ENCODE assay signal across 32 cellular contexts in genomic region chr3:130878464-130878863, GRCh38. TPM values are rescaled to one million over a fixed set of nuclear protein-coding genes. Genes with fewer than 3 reads are reported as not detected.
DNase-seq lines count a peak whose midpoint lies in the region; ATAC-seq, FAIRE-seq and TF ChIP-seq lines count a peak whose summit lies in the region.
"Had no signal": no experiment of that assay in that cellular context is flagged by ENCODE, and none has a peak within 500 bp of the region (broad histone marks: within the 10 kb centered on the region; RNA-seq: fewer than 3 reads in every experiment).

No MANE protein-coding gene starts in this region.

- no peak for ATAC-seq in GM12878
- ATAC-seq: A549; CD8-positive, alpha-beta T cell had no signal

- FAIRE-seq in GM12878 (lab: Jason Lieb, UNC) = no peak
- FAIRE-seq: A204.1, A549, D721Med had no signal

- DNase-seq in OCI-M1 (lab: John Stamatoyannopoulos, UW) (peak; percentile 14), GM12878 (ENCODE audit: low read depth, low spot score) (no peak), putamen (ENCODE audit: low spot score) (no peak), hepatocyte (ENCODE audit: low spot score) (no peak), EL (no peak)
- DNase-seq: 8988T; ACHN; AML-193; BE2C; C1 segment of cervical spinal cord; Caco-2; Calu3; CD4-positive, alpha-beta memory T cell; CD4-positive, alpha-beta T cell; CD4-positive, CD25-positive, alpha-beta regulatory T cell; CD8-positive, alpha-beta memory T cell; CD8-positive, alpha-beta T cell; COR-L47; DMS 273 treated with DMSO at 0.1 percent for 48 hours; DMS153; DMS53; DMS79; DMS79 treated with DMSO at 0.1 percent for 48 hours; DND-41 had no signal

- no TSS peak for BruUV-seq in GM12878 (replicated peaks; lab: Mats Ljungman, UMichigan)

- in situ Hi-C loops in GM12878 (cut with MboI) = no loop called here

- SMC1A ChIA-PET in GM12878 (lab: Charles Lee; ENCODE audit: uncharacterized antibody, unreplicated experiment) = interaction anchor here (0.7 to 1.7 kb wide), 4 partner anchors 9 to 118 kb away, joined by 3 to 4 read pairs (median 3); no protein-coding TSS in a partner anchor

- H3K4me3 ChIP-seq in HEK293 (ENCODE audit: low read depth, low read length) (no peak overlapping the region), GM12878 (no peak overlapping the region), hepatocyte (no peak overlapping the region)
- H3K4me3 ChIP-seq: A549; BLaER1; BLaER1 treated with 17β-estradiol and CSF1 and Interleukin-3, amounts not matched to agents 10 nM and 100 nM had no signal

- no peak overlapping the region for H2AFZ ChIP-seq in GM12878 (ENCODE audit: control insufficient read depth, low read depth, low read length)
- H2AFZ ChIP-seq in hepatocyte = no peak overlapping the region

- TF ChIP-seq RAD21 in GM12878 (IDR thresholded peaks at IDR 0.05; ENCODE audit: insufficient read depth, low read depth, low read length) = no peak

- H3K36me3 ChIP-seq in HEK293 (ENCODE audit: control insufficient read depth in 2 of 2, insufficient read depth in 1 of 2, low read length in 2 of 2) = no peaks in the 10 kb centered on the region
- H3K36me3 ChIP-seq in GM12878 (ENCODE audit: control insufficient read depth in 2 of 2, insufficient read depth in 2 of 2, low read length in 1 of 2) = no peaks in the 10 kb centered on the region
- H3K36me3 ChIP-seq in hepatocyte (replicated peaks; ENCODE audit: insufficient read depth, low read depth) = no peaks in the 10 kb centered on the region
- H3K36me3 ChIP-seq: BE2C, BLaER1 had no signal

- TF ChIP-seq EP300 in GM12878 (IDR thresholded peaks at IDR 0.05; ENCODE audit: borderline replicate concordance in 1 of 2, control insufficient read depth in 1 of 2, low read depth in 2 of 2, low read length in 2 of 2) = no peak

- RAD21 ChIA-PET in GM12878 (lab: Charles Lee; ENCODE audit: unreplicated experiment) = no interaction called here

- POLR2A ChIA-PET in HEK293 (lab: Yijun Ruan, JAX) = no interaction called here
- POLR2A ChIA-PET in GM12878 (lab: Charles Lee) = no interaction called here

- TF ChIP-seq CTCF in HEK293 (tag by site-specific recombination; IDR thresholded peaks at IDR 0.05) (no peak), GM12878 (IDR thresholded peaks at IDR 0.05 in 2 of 3, conservative IDR thresholded peaks at IDR 0.05 in 1 of 3; ENCODE audit: control insufficient read depth in 2 of 3, extremely low read depth in 1 of 3, insufficient read depth in 1 of 3, low read depth in 3 of 3, low read length in 3 of 3) (no peak), hepatocyte (IDR thresholded peaks at IDR 0.05; ENCODE audit: poor library complexity) (no peak)

- TF ChIP-seq POLR2A in GM12878 (IDR thresholded peaks at IDR 0.05; ENCODE audit: low read depth, low read length) = no peak

- H3K9me3 ChIP-seq in HEK293 (ENCODE audit: control insufficient read depth, insufficient read depth, low read depth, low read length) (no peaks in the 10 kb centered on the region), GM12878 (replicated peaks; ENCODE audit: control insufficient read depth, insufficient read depth, low read length) (peaks cover 2% of the 10 kb centered on the region), hepatocyte (ENCODE audit: low read depth) (peaks cover 6% of the 10 kb centered on the region)
- H3K9me3 ChIP-seq: A549, BE2C had no signal

- H3K4me1 ChIP-seq in HEK293 (ENCODE audit: control insufficient read depth, insufficient read depth, low read length) = no peaks in the 10 kb centered on the region
- no peaks in the 10 kb centered on the region for H3K4me1 ChIP-seq in GM12878 (ENCODE audit: control insufficient read depth, insufficient read depth, low read length)
- no peaks in the 10 kb centered on the region for H3K4me1 ChIP-seq in hepatocyte (ENCODE audit: insufficient read depth)
- H3K4me1 ChIP-seq: A549; BE2C; BLaER1; BLaER1 treated with 17β-estradiol and CSF1 and Interleukin-3, amounts not matched to agents 10 nM and 100 nM; Caco-2 had no signal

- H3K27me3 ChIP-seq in GM12878 (replicated peaks in 1 of 2; ENCODE audit: control insufficient read depth in 2 of 2, insufficient read depth in 2 of 2, low read length in 1 of 2) = no peaks in the 10 kb centered on the region
- H3K27me3 ChIP-seq in hepatocyte = no peaks in the 10 kb centered on the region
- H3K27me3 ChIP-seq: BE2C; BLaER1; BLaER1 treated with 17β-estradiol and CSF1 and Interleukin-3, amounts not matched to agents 10 nM and 100 nM had no signal

- no peaks in the 10 kb centered on the region; the same call in 1 of the 2 replicates for H3K79me2 ChIP-seq in GM12878 (ENCODE audit: control insufficient read depth, insufficient read depth, low read length)
- H3K79me2 ChIP-seq in hepatocyte = no peaks in the 10 kb centered on the region

- no peaks in the 10 kb centered on the region for H3K9me2 ChIP-seq in hepatocyte (replicated peaks; ENCODE audit: insufficient read depth)

- H3K27ac ChIP-seq in HEK293 (ENCODE audit: extremely low read depth, low read depth, low read length) (no peak overlapping the region), GM12878 (ENCODE audit: control insufficient read depth, insufficient read depth) (no peak overlapping the region), hepatocyte (no peak overlapping the region)
- H3K27ac ChIP-seq: 22Rv1; A549; BLaER1; BLaER1 treated with 17β-estradiol and CSF1 and Interleukin-3, amounts not matched to agents 10 nM and 100 nM; C4-2B had no signal

- CTCF ChIA-PET in HEK293 (lab: Yijun Ruan, JAX) (no interaction called here), GM12878 (lab: Yijun Ruan, JAX) (interaction anchor here (0.9 kb wide), 3 partner anchors 12 to 118 kb away, joined by 3 to 4 read pairs (median 3); partner anchors contain the start of gene ATP2C1)

- H3K4me2 ChIP-seq in GM12878 (ENCODE audit: control insufficient read depth, insufficient read depth) (no peak overlapping the region), hepatocyte (no peak overlapping the region)
- H3K4me2 ChIP-seq: A549; BLaER1; BLaER1 treated with 17β-estradiol and CSF1 and Interleukin-3, amounts not matched to agents 10 nM and 100 nM had no signal

- intact Hi-C loops in GM12878 (cut with micrococcal nuclease; ENCODE audit: unreplicated experiment) = no loop called here

- no peak overlapping the region for H3K9ac ChIP-seq in GM12878 (ENCODE audit: control insufficient read depth, insufficient read depth, low read length)
- H3K9ac ChIP-seq: BLaER1; BLaER1 treated with 17β-estradiol and CSF1 and Interleukin-3, amounts not matched to agents 10 nM and 100 nM had no signal

- H4K20me1 ChIP-seq in GM12878 (ENCODE audit: control insufficient read depth, insufficient read depth) = no peaks in the 10 kb centered on the region
- H4K20me1 ChIP-seq in hepatocyte (ENCODE audit: insufficient read depth, poor library complexity, severe bottlenecking) = no peaks in the 10 kb centered on the region
- H4K20me1 ChIP-seq: BLaER1; BLaER1 treated with 17β-estradiol and CSF1 and Interleukin-3, amounts not matched to agents 10 nM and 100 nM had no signal

TF ChIP-seq in HEK293, 187 proteins besides CTCF, POLR2A, EP300 and RAD21:
- TF ChIP-seq ZNF292 (tag by site-specific recombination; IDR thresholded peaks at IDR 0.05; ENCODE audit: borderline replicate concordance, low read depth) = no peak
- TF ChIP-seq SETDB1 (IDR thresholded peaks at IDR 0.05; ENCODE audit: insufficient read length, low read length) = peak; percentile 95
- no peak for TF ChIP-seq SP2 (tag by site-specific recombination; IDR thresholded peaks at IDR 0.05)

TF ChIP-seq in GM12878, 131 proteins besides CTCF, POLR2A, EP300 and RAD21:
- TF ChIP-seq LARP7 (IDR thresholded peaks at IDR 0.05) (no peak), CBX5 (IDR thresholded peaks at IDR 0.05; ENCODE audit: low read depth) (peak; percentile 79; the same call in 1 of the 2 replicates), ASH2L (IDR thresholded peaks at IDR 0.05; ENCODE audit: borderline replicate concordance, low read depth) (no peak), ETV6 (conservative IDR thresholded peaks at IDR 0.05 in 1 of 2, IDR thresholded peaks at IDR 0.05 in 1 of 2; ENCODE audit: borderline replicate concordance in 1 of 2, low read depth in 1 of 2) (no peak)
TF ChIP-seq in GM12878: peak in this region for 1.

RNA-seq across cellular contexts. Expression of gene ATP2C1, which starts 15.4 kb away (rescaled TPM):
- 253 and 262 TPM in 2 replicates for total RNA-seq in GM12878 (2013; cell fraction: nucleolus; rRNA removed)
- total RNA-seq in GM12878 (2014; rRNA removed) = 43.9 and 52.9 TPM in 2 replicates
- total RNA-seq in GM12878 (2014; rRNA removed; fragmentation: Illumina TruSeq; extraction: Trizol) = 67.7 and 70.5 TPM in 2 replicates
- total RNA-seq in GM12878 (2021) = 60.2 and 62.2 TPM in 2 replicates
- polyA plus RNA-seq in GM12878 (2011; ENCODE audit: low read depth) = 29.0 TPM
- polyA plus RNA-seq in GM12878 (2011; rRNA removed) = 116 and 178 TPM in 2 replicates
- polyA plus RNA-seq in GM12878 (2011; cell fraction: cytosol; rRNA removed) = 37.7 and 42.4 TPM in 2 replicates
- polyA plus RNA-seq in GM12878 (2011; cell fraction: nucleus; rRNA removed) = 147 and 162 TPM in 2 replicates
- 29.3 and 48.1 TPM in 2 replicates for polyA plus RNA-seq in GM12878 (2012)
- 50.4 and 61.7 TPM in 2 replicates for polyA plus RNA-seq in GM12878 (2014; fragmentation: Illumina TruSeq; extraction: Trizol)
- polyA plus RNA-seq in GM12878 (2014; fragmentation: Nextera tagmentation; extraction: Ambion mirVana) = 10 to 100 TPM; 20.6 to 21.0 TPM
- polyA plus RNA-seq in GM12878 (2014; rRNA removed) = 35.4 and 48.3 TPM in 2 replicates
- 10 to 100 TPM; 59.8 to 64.6 TPM for polyA plus RNA-seq in GM12878 (2016; fragmentation: Nextera tagmentation; extraction: Ambion mirVana)
- polyA minus RNA-seq in GM12878 (2011; rRNA and poly(A)+ RNA removed) = 108 and 157 TPM in 2 replicates
- 33.1 and 49.5 TPM in 2 replicates for polyA minus RNA-seq in GM12878 (2011; cell fraction: cytosol; rRNA and poly(A)+ RNA removed)
- polyA minus RNA-seq in GM12878 (2011; cell fraction: nucleus; rRNA and poly(A)+ RNA removed) = 108 and 150 TPM in 2 replicates
- total RNA-seq in hepatocyte = 88.2 and 99.4 TPM in 2 replicates
- polyA plus RNA-seq in hepatocyte = 31.5 and 33.4 TPM in 2 replicates
